29 cellular contexts compared by ENCODE assay signal in genomic region chr13:77267362-77267761, GRCh38. TPM values are rescaled to one million over a fixed set of nuclear protein-coding genes. Genes with fewer than 3 reads are reported as not detected.
DNase-seq lines count a peak whose midpoint lies in the region; FAIRE-seq and TF ChIP-seq lines count a peak whose summit lies in the region.
"Had no signal": no experiment of that assay in that cellular context is flagged by ENCODE, and none has a peak within 500 bp of the region (broad histone marks: within the 10 kb centered on the region; RNA-seq: fewer than 3 reads in every experiment).

No MANE protein-coding gene starts in this region.

- DNase-seq in AG08395 (ENCODE audit: low spot score), result peak; percentile 3
- peak; percentile 75 for DNase-seq in GM23248
- peak; percentile 32 for DNase-seq in fibroblast of gingiva (ENCODE audit: low read depth)
- DNase-seq in NK-92 treated with Interleukin-12 subunit alpha and Interleukin-12 subunit beta, amount 100 ng/mL, for 24 hours (lab: John Stamatoyannopoulos, UW), result no peak
- DNase-seq in GM20000 (ENCODE audit: low spot score), result no peak
- DNase-seq in activated CD8-positive, alpha-beta memory T cell treated with anti-CD3 and anti-CD28 coated beads, Interleukin-2, amount 50 U/mL, for 4 hours, result no peak
- no peak for DNase-seq in NOMO-1 (lab: John Stamatoyannopoulos, UW; ENCODE audit: unreplicated experiment in 2 of 2)
- DNase-seq: activated CD4-positive, alpha-beta T cell treated with anti-CD3 and anti-CD28 coated beads, Interleukin-2, amount 10 ng/mL, durations not matched to agents 24 days and 14 days; activated CD8-positive, alpha-beta memory T cell treated with anti-CD3 and anti-CD28 coated beads for 24 hours; activated effector memory CD4-positive, alpha-beta T cell treated with Interleukin-2 at 50 U/mL for 16 hours; activated T-cell treated with anti-CD3 and anti-CD28 coated beads, Interleukin-2, amount 50 U/mL, for 1 hour; CD8-positive, alpha-beta T cell; effector memory CD8-positive, alpha-beta T cell; H7; hippocampal formation; immature natural killer cell; left ventricle myocardium inferior; MM.1S; NCI-H1930; NCI-H524 treated with DMSO at 0.1 percent for 48 hours; stimulated activated CD4-positive, alpha-beta T cell treated with anti-CD3 and anti-CD28 coated beads, Interleukin-1b, Interleukin-23, amount 100 ng/mL, for 48 hours; stimulated activated naive CD4-positive, alpha-beta T cell treated with Interleukin-2 at 50 U/mL for 16 hours; T1000 had no signal

- 4 to 18% methylated on average over 2 of the region's 2 CpGs for WGBS in GM23248 (ENCODE audit: low coverage in 1 of 2, low lambda C conversion rate in 2 of 2, missing lambda C conversion rate in 2 of 2), 2 experiments

- H4K20me1 ChIP-seq in GM23248 (ENCODE audit: insufficient read depth), result no peaks in the 10 kb centered on the region

- no peak overlapping the region for H3K4me2 ChIP-seq in GM23248 (ENCODE audit: unreplicated experiment)

- H3K9me3 ChIP-seq in GM23248 (ENCODE audit: low read depth), result no peaks in the 10 kb centered on the region
- H3K9me3 ChIP-seq: ascending aorta, left ventricle myocardium inferior, thoracic aorta had no signal

- H3K9ac ChIP-seq in GM23248, result no peak overlapping the region

- H2AFZ ChIP-seq in GM23248, result no peak overlapping the region

- peak; percentile 60 for FAIRE-seq in islet of Langerhans (lab: Jason Lieb, UNC)
- FAIRE-seq: GM18507, urothelium cell line had no signal

- TF ChIP-seq CTCF in GM20000 (IDR thresholded peaks at IDR 0.05; ENCODE audit: extremely low read depth, missing control alignments), result no peak

- no peaks in the 10 kb centered on the region for H3K27me3 ChIP-seq in GM23248 (replicated peaks; ENCODE audit: insufficient read depth)
- H3K27me3 ChIP-seq: ascending aorta, cardiac muscle cell had no signal

- H3F3A ChIP-seq in GM23248 (ENCODE audit: insufficient read depth), result peaks cover 8% of the 10 kb centered on the region; the same call in 1 of the 2 replicates

- no peak overlapping the region for H3K4me3 ChIP-seq in GM23248
- H3K4me3 ChIP-seq: ascending aorta, cardiac muscle cell, left ventricle myocardium inferior, thoracic aorta had no signal

- no peaks in the 10 kb centered on the region for H3K79me2 ChIP-seq in GM23248 (ENCODE audit: insufficient read depth)

- H3K9me2 ChIP-seq in GM23248 (ENCODE audit: insufficient read depth), result no peaks in the 10 kb centered on the region

- in situ Hi-C loops in GM23248 (cut with MboI), result no loop called here

- peaks cover 31% of the 10 kb centered on the region for H3K36me3 ChIP-seq in GM23248 (ENCODE audit: low read depth)

- no peaks in the 10 kb centered on the region for H3K4me1 ChIP-seq in GM23248 (ENCODE audit: insufficient read depth)
- H3K4me1 ChIP-seq: ascending aorta, left ventricle myocardium inferior had no signal

- 0 out of 2 replicates have a peak overlapping the region, but pooled peaks have one; percentile 12 for H3K27ac ChIP-seq in GM23248
- H3K27ac ChIP-seq: ascending aorta, cardiac muscle cell, left ventricle myocardium inferior, thoracic aorta had no signal

RNA-seq across cellular contexts. Expression of gene MYCBP2, which starts 59.5 kb away (rescaled TPM):
- total RNA-seq in GM23248 (2014; rRNA removed; shearing (Covaris generic)), result 61.8 and 63.0 TPM in 2 replicates
- polyA plus RNA-seq in GM23248 (2016; fragmentation: Nextera tagmentation; extraction: Ambion mirVana), result 27.4 and 28.9 TPM in 2 replicates

Comparison
In these comparisons a context has a peak if more than half of its experiments do, and no peak if none do; other contexts are left out.
1. DNase-seq: peak in AG08395 (single experiment), GM23248 (single experiment) and fibroblast of gingiva (single experiment); none in NK-92 treated with Interleukin-12 subunit alpha and Interleukin-12 subunit beta, amount 100 ng/mL, for 24 hours (single experiment), GM20000 (single experiment), activated CD8-positive, alpha-beta memory T cell treated with anti-CD3 and anti-CD28 coated beads, Interleukin-2, amount 50 U/mL, for 4 hours (single experiment) and NOMO-1 (0 of 2).